In the genomic region with DNA sequence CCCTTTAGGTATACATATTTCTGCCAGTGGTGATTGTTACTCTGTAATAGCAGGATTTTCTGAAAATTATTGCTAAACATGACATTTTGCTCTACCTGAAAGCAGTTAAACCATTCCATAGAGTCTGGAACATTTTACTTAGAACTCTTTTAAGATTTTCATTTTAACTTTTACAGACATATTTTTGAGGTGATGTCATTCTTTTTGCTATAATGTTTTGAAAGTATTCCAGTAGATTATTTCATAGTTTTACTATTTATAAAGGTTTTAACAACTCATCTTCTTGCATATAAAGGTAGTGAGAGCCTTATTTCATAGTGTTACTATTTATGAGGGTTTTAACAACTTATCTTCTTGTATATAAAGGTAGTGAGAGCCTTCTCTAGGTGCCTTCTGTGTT, we compare ENCODE assay signal across 18 cellular contexts.
"Had no signal": no experiment of that assay in that cellular context is flagged by ENCODE, and none has a peak within 500 bp of the region (broad histone marks: within the 10 kb centered on the region; RNA-seq: fewer than 3 reads in every experiment).

No MANE protein-coding gene starts in this region.

- H3K27me3 ChIP-seq: ascending aorta, colonic mucosa, foreskin keratinocyte had no signal

- H3K4me3 ChIP-seq: ascending aorta, colonic mucosa, lower lobe of right lung, thoracic aorta had no signal

- DNase-seq: activated CD4-positive, alpha-beta T cell treated with anti-CD3 and anti-CD28 coated beads for 1 hour; activated CD4-positive, alpha-beta T cell treated with anti-CD3 and anti-CD28 coated beads, Interleukin-2, amount 50 U/mL, for 1 hour; activated CD8-positive, alpha-beta T cell treated with anti-CD3 and anti-CD28 coated beads, Interleukin-2, amount 10 ng/mL, durations not matched to agents 7 days and 5 days; activated gamma-delta T cell; central memory CD4-positive, alpha-beta T cell; colonic mucosa; foreskin keratinocyte; lower lobe of right lung; naive B cell; nucleus accumbens; posterior cingulate gyrus; small intestine; stimulated activated CD4-positive, alpha-beta T cell treated with anti-CD3 and anti-CD28 coated beads, Interleukin-15, amount 100 ng/mL, for 24 hours; stimulated activated naive B cell treated with anti-CD40 and anti-IgM and Interleukin-4, amounts not matched to agents 10 μg/mL and 1 μg/mL and 100 μg/mL, for 72 hours; T-cell had no signal

- H3K27ac ChIP-seq: ascending aorta, colonic mucosa, epithelial cell of prostate, foreskin keratinocyte, lower lobe of right lung, thoracic aorta had no signal

- H3K4me1 ChIP-seq: ascending aorta, colonic mucosa, foreskin keratinocyte, lower lobe of right lung had no signal

- H3K36me3 ChIP-seq: ascending aorta, colonic mucosa, lower lobe of right lung, thoracic aorta had no signal

- H3K9me3 ChIP-seq: ascending aorta, colonic mucosa, lower lobe of right lung, thoracic aorta had no signal
